ENCODE assay signal across 13 cellular contexts in genomic region chr6:126300735-126301134, GRCh38.
DNase-seq lines count a peak whose midpoint lies in the region; ATAC-seq and TF ChIP-seq lines count a peak whose summit lies in the region.
"Had no signal": no experiment of that assay in that cellular context is flagged by ENCODE, and none has a peak within 500 bp of the region (broad histone marks: within the 10 kb centered on the region; RNA-seq: fewer than 3 reads in every experiment).

No MANE protein-coding gene starts in this region.

- H3K36me3 ChIP-seq in MM.1S (replicated peaks; ENCODE audit: insufficient read depth, low read length) = no peaks in the 10 kb centered on the region
- H3K36me3 ChIP-seq in WERI-Rb-1 = no peaks in the 10 kb centered on the region
- H3K36me3 ChIP-seq: BLaER1 had no signal

- H3F3A ChIP-seq in MM.1S (ENCODE audit: insufficient read depth, low read length) = no peaks in the 10 kb centered on the region

- peak overlapping the region; percentile 37 for H2AFZ ChIP-seq in MM.1S (ENCODE audit: low read length)

- ATAC-seq in GM18498 (IDR thresholded peaks at IDR 0.05; ENCODE audit: unreplicated experiment) (peak; percentile 93), GM19467 (IDR thresholded peaks at IDR 0.05; ENCODE audit: unreplicated experiment) (peak; percentile 73), HG02973 (IDR thresholded peaks at IDR 0.05; ENCODE audit: unreplicated experiment) (peak; percentile 94)
- ATAC-seq: effector memory CD8-positive, alpha-beta T cell; mucosa of descending colon had no signal

- no peaks in the 10 kb centered on the region for H3K9me2 ChIP-seq in MM.1S (replicated peaks; ENCODE audit: insufficient read depth, low read length)

- no peak overlapping the region; the same call in 1 of the 2 replicates for H3K4me3 ChIP-seq in MM.1S (ENCODE audit: low read length)
- H3K4me3 ChIP-seq in WERI-Rb-1 (ENCODE audit: low read depth, low read length) = no peak overlapping the region
- H3K4me3 ChIP-seq: BLaER1, mucosa of descending colon had no signal

- no peaks in the 10 kb centered on the region for H3K79me2 ChIP-seq in MM.1S (ENCODE audit: low read length)

- no peak for TF ChIP-seq CTCF in MM.1S (IDR thresholded peaks at IDR 0.05; ENCODE audit: low read length)
- TF ChIP-seq CTCF in WERI-Rb-1 (IDR thresholded peaks at IDR 0.05; ENCODE audit: low read depth, low read length) = no peak

- no peaks in the 10 kb centered on the region for H3K4me1 ChIP-seq in MM.1S (ENCODE audit: low read length)
- H3K4me1 ChIP-seq: BLaER1 had no signal

- DNase-seq in MM.1S = peak; percentile 52
- no peak for DNase-seq in NCI-H2107 (lab: John Stamatoyannopoulos, UW)
- no peak for DNase-seq in NCI-H1105 (lab: John Stamatoyannopoulos, UW)
- DNase-seq in NCI-H2029 treated with DMSO at 0.1 percent for 48 hours (lab: John Stamatoyannopoulos, UW) = no peak
- no peak for DNase-seq in WERI-Rb-1
- DNase-seq: activated CD4-positive, alpha-beta T cell treated with anti-CD3 and anti-CD28 coated beads for 48 hours; effector memory CD8-positive, alpha-beta T cell; mucosa of descending colon; NCI-H2081 had no signal

- no peaks in the 10 kb centered on the region for H4K20me1 ChIP-seq in MM.1S (ENCODE audit: insufficient read depth, low read length)
- H4K20me1 ChIP-seq: BLaER1 had no signal

- H3K9me3 ChIP-seq in MM.1S (replicated peaks; ENCODE audit: insufficient read depth, low read length) (no peaks in the 10 kb centered on the region), WERI-Rb-1 (ENCODE audit: severe bottlenecking) (no peaks in the 10 kb centered on the region)
- H3K9me3 ChIP-seq: BLaER1, mucosa of descending colon had no signal

- peak overlapping the region; percentile 39 for H3K4me2 ChIP-seq in MM.1S (ENCODE audit: low read depth, low read length)
- H3K4me2 ChIP-seq: BLaER1 had no signal

- H3K27ac ChIP-seq in MM.1S (ENCODE audit: low read length) (no peak overlapping the region), WERI-Rb-1 (no peak overlapping the region)
- H3K27ac ChIP-seq: BLaER1 had no signal

- no peak overlapping the region for H3K9ac ChIP-seq in MM.1S (ENCODE audit: low read length)
- H3K9ac ChIP-seq: BLaER1 had no signal

- no peaks in the 10 kb centered on the region for H3K27me3 ChIP-seq in MM.1S (replicated peaks; ENCODE audit: insufficient read depth, low read length)
- H3K27me3 ChIP-seq in WERI-Rb-1 (ENCODE audit: insufficient read depth, low read depth, severe bottlenecking) = no peaks in the 10 kb centered on the region
- H3K27me3 ChIP-seq: BLaER1 had no signal
